In genomic region chr7:87687653-87688254, GRCh38 we compare ENCODE assay signal across 27 cellular contexts. TPM values are rescaled to one million over a fixed set of nuclear protein-coding genes. Genes with fewer than 3 reads are reported as not detected.
"Had no signal": no experiment of that assay in that cellular context is flagged by ENCODE, and none has a peak within 500 bp of the region (broad histone marks: within the 10 kb centered on the region; RNA-seq: fewer than 3 reads in every experiment).

No MANE protein-coding gene starts in this region.

- H3K27ac Mint-ChIP-seq: activated CD4-positive, alpha-beta memory T cell treated with anti-CD3 and anti-CD28 coated beads for 36 hours; activated CD4-positive, alpha-beta T cell treated with anti-CD3 and anti-CD28 coated beads, Interleukin-2, amount 10 ng/mL, durations not matched to agents 7 days and 5 days; activated naive CD4-positive, alpha-beta T cell treated with anti-CD3 and anti-CD28 coated beads, Interleukin-2, amount 50 U/mL, for 72 hours; activated naive CD8-positive, alpha-beta T cell treated with anti-CD3 and anti-CD28 coated beads, Interleukin-2, amount 50 U/mL, for 24 hours; brain had no signal

- H3K27me3 Mint-ChIP-seq: activated CD4-positive, alpha-beta memory T cell treated with anti-CD3 and anti-CD28 coated beads for 36 hours; activated CD4-positive, alpha-beta T cell treated with anti-CD3 and anti-CD28 coated beads, Interleukin-2, amount 10 ng/mL, durations not matched to agents 7 days and 5 days; activated naive CD8-positive, alpha-beta T cell treated with anti-CD3 and anti-CD28 coated beads, Interleukin-2, amount 50 U/mL, for 24 hours; brain; central memory CD8-positive, alpha-beta T cell had no signal

- H3K4me1 ChIP-seq: SJCRH30 had no signal

- H3K9me3 Mint-ChIP-seq: activated CD4-positive, alpha-beta memory T cell treated with anti-CD3 and anti-CD28 coated beads for 36 hours; activated CD4-positive, alpha-beta T cell treated with anti-CD3 and anti-CD28 coated beads, Interleukin-2, amount 10 ng/mL, durations not matched to agents 7 days and 5 days; activated naive CD4-positive, alpha-beta T cell treated with anti-CD3 and anti-CD28 coated beads, Interleukin-2, amount 50 U/mL, for 72 hours; activated naive CD8-positive, alpha-beta T cell treated with anti-CD3 and anti-CD28 coated beads, Interleukin-2, amount 50 U/mL, for 24 hours; activated T-cell treated with anti-CD3 and anti-CD28 coated beads, Interleukin-2, amount 50 U/mL, for 4 hours; brain; central memory CD8-positive, alpha-beta T cell had no signal

- H3K27ac ChIP-seq: KMS-11, SJCRH30, VCaP had no signal

- DNase-seq: activated CD4-positive, alpha-beta memory T cell treated with anti-CD3 and anti-CD28 coated beads for 36 hours; activated CD4-positive, alpha-beta T cell treated with anti-CD3 and anti-CD28 coated beads, Interleukin-2, amount 10 ng/mL, durations not matched to agents 7 days and 5 days; activated CD4-positive, CD25-positive, alpha-beta regulatory T cell; activated CD8-positive, alpha-beta memory T cell treated with anti-CD3 and anti-CD28 coated beads for 24 hours; activated effector memory CD4-positive, alpha-beta T cell treated with anti-CD3 and anti-CD28 coated beads, Interleukin-2, amount 50 U/mL, for 16 hours; activated naive CD4-positive, alpha-beta T cell treated with Interleukin-2 at 50 U/mL for 16 hours; activated naive CD8-positive, alpha-beta T cell treated with anti-CD3 and anti-CD28 coated beads, Interleukin-2, amount 50 U/mL, for 24 hours; activated T-cell treated with anti-CD3 and anti-CD28 coated beads, Interleukin-2, amount 50 U/mL, for 4 hours; amniotic stem cell; MG63; MV-4-11; NCI-H1092 treated with DMSO at 0.1 percent for 48 hours; NCI-H1436 treated with DMSO at 0.1 percent for 48 hours; NCI-H187; NCI-H2081 treated with DMSO at 0.1 percent for 48 hours; NCI-H2171 treated with DMSO at 0.1 percent for 48 hours; NCI-H226; NCI-H526; SJCRH30; SK-N-SH; T-helper 1 cell had no signal

- H3K4me3 Mint-ChIP-seq: activated CD4-positive, alpha-beta memory T cell treated with anti-CD3 and anti-CD28 coated beads for 36 hours; activated CD4-positive, alpha-beta T cell treated with anti-CD3 and anti-CD28 coated beads, Interleukin-2, amount 10 ng/mL, durations not matched to agents 7 days and 5 days; activated naive CD8-positive, alpha-beta T cell treated with anti-CD3 and anti-CD28 coated beads, Interleukin-2, amount 50 U/mL, for 24 hours; activated T-cell treated with anti-CD3 and anti-CD28 coated beads, Interleukin-2, amount 50 U/mL, for 4 hours; brain; central memory CD8-positive, alpha-beta T cell had no signal

- H3K36me3 Mint-ChIP-seq: activated CD4-positive, alpha-beta memory T cell treated with anti-CD3 and anti-CD28 coated beads for 36 hours; activated naive CD4-positive, alpha-beta T cell treated with anti-CD3 and anti-CD28 coated beads, Interleukin-2, amount 50 U/mL, for 72 hours; brain had no signal

- H3K9me3 ChIP-seq: MG63, SJCRH30, SK-N-SH had no signal

- ATAC-seq: activated naive CD4-positive, alpha-beta T cell treated with anti-CD3 and anti-CD28 coated beads, Interleukin-2, amount 50 U/mL, for 72 hours; activated naive CD8-positive, alpha-beta T cell treated with anti-CD3 and anti-CD28 coated beads, Interleukin-2, amount 50 U/mL, for 24 hours; activated T-cell treated with anti-CD3 and anti-CD28 coated beads, Interleukin-2, amount 50 U/mL, for 4 hours had no signal

- H3K27me3 ChIP-seq: MG63, SJCRH30 had no signal

- H3K4me3 ChIP-seq: MG63, SJCRH30 had no signal

- H3K4me1 Mint-ChIP-seq: activated CD4-positive, alpha-beta T cell treated with anti-CD3 and anti-CD28 coated beads, Interleukin-2, amount 10 ng/mL, durations not matched to agents 7 days and 5 days; activated naive CD8-positive, alpha-beta T cell treated with anti-CD3 and anti-CD28 coated beads, Interleukin-2, amount 50 U/mL, for 24 hours; brain; central memory CD8-positive, alpha-beta T cell had no signal

RNA-seq across cellular contexts. Expression of gene RUNDC3B, which starts 59.6 kb away (rescaled TPM):
- total RNA-seq: T-helper 2 cell treated with Interferon-gamma antibody and Interleukin-4, amounts not matched to agents 100 ng/mL and 5 ng/mL, for 36 hours had no signal
